Comparison of ENCODE assay signal across 2 cellular contexts in the genomic region with DNA sequence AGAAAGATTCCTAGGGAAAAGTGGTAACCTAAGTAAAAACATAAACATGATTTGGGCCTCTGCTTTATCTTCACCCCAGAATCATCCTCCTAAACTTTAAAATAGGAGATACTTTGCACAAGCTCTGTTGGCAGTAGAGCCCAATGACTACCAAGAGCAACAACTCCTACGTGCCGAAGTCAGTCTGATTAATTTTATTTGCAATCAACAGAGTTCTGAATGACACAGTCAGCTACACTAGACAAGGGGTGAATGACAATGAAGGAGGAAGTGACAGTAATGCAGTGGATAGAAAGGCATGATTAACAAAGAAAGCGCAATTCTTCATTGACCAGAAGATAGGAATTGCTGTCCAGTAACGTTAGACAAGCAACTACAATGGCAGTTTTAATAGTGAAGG.
TF ChIP-seq lines count a peak whose summit lies in the region.

No MANE protein-coding gene starts in this region.

TF ChIP-seq in liver, 16 proteins besides CTCF, POLR2A, EP300 and RAD21:
- TF ChIP-seq YY1 (IDR thresholded peaks at IDR 0.05), result no peak
- TF ChIP-seq ZBTB33 (IDR thresholded peaks at IDR 0.05), result no peak
- TF ChIP-seq SP1 (IDR thresholded peaks at IDR 0.05), result no peak
- TF ChIP-seq FOXA2 (IDR thresholded peaks at IDR 0.05), result no peak
- TF ChIP-seq JUND (IDR thresholded peaks at IDR 0.05), result no peak
- no peak for TF ChIP-seq TAF1 (conservative IDR thresholded peaks at IDR 0.05)
TF ChIP-seq in liver: peak in this region for 0.

TF ChIP-seq in HepG2, 621 proteins besides CTCF, POLR2A, EP300 and RAD21:
- no peak for TF ChIP-seq ZFAT (CRISPR knock-in tag; conservative IDR thresholded peaks at IDR 0.05)
- TF ChIP-seq ZNF546 (CRISPR knock-in tag; conservative IDR thresholded peaks at IDR 0.05), result no peak
- TF ChIP-seq LBX2 (CRISPR knock-in tag; IDR thresholded peaks at IDR 0.05; ENCODE audit: borderline replicate concordance), result no peak
- TF ChIP-seq NBN (conservative IDR thresholded peaks at IDR 0.05), result no peak
- TF ChIP-seq CAMTA2 (CRISPR knock-in tag; IDR thresholded peaks at IDR 0.05; ENCODE audit: borderline replicate concordance), result no peak
